18 cellular contexts compared by ENCODE assay signal in the genomic region with DNA sequence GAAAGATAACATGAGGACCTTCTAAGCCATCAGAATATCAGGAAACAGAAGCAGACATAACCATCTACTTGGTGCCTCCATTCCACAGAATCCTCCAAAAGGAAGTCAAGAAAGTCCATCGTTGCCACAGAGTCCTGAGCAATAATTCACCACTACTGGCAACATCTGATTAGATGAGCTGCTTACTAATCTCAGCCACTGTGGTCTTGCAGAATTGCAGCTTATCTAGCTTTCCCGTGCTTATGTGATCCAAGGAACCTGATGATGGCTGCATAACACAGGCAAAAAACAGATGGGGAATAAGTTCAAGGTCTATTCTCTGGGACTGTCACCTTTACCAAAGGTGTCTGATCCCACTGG.
DNase-seq lines count a peak whose midpoint lies in the region; ATAC-seq and TF ChIP-seq lines count a peak whose summit lies in the region.
"Had no signal": no experiment of that assay in that cellular context is flagged by ENCODE, and none has a peak within 500 bp of the region (broad histone marks: within the 10 kb centered on the region; RNA-seq: fewer than 3 reads in every experiment).

No MANE protein-coding gene starts in this region.

- H3K9me3 Mint-ChIP-seq in activated CD4-positive, alpha-beta T cell treated with anti-CD3 and anti-CD28 coated beads, Interleukin-2, amount 10 ng/mL, durations not matched to agents 24 days and 14 days, result no peaks in the 10 kb centered on the region
- no peaks in the 10 kb centered on the region for H3K9me3 Mint-ChIP-seq in activated B cell treated with CpG ODN at 0.5 μM for 24 hours
- H3K9me3 Mint-ChIP-seq: CD8-positive, alpha-beta T cell; H9 had no signal

- H3K27ac Mint-ChIP-seq in activated CD4-positive, alpha-beta T cell treated with anti-CD3 and anti-CD28 coated beads, Interleukin-2, amount 10 ng/mL, durations not matched to agents 24 days and 14 days, result no peak overlapping the region
- H3K27ac Mint-ChIP-seq in activated B cell treated with CpG ODN at 0.5 μM for 24 hours, result peak overlapping the region; percentile 14
- H3K27ac Mint-ChIP-seq: CD8-positive, alpha-beta T cell; H9 had no signal

- intact Hi-C loops in activated CD4-positive, alpha-beta T cell treated with anti-CD3 and anti-CD28 coated beads, Interleukin-2, amount 10 ng/mL, durations not matched to agents 24 days and 14 days (cut with micrococcal nuclease), result no loop called here
- intact Hi-C loops in activated B cell treated with CpG ODN at 0.5 μM for 24 hours (cut with micrococcal nuclease), result loop anchor here (10.0 kb wide), 1 partner anchor 381 kb away; no protein-coding TSS in a partner anchor
- intact Hi-C loops in dorsolateral prefrontal cortex (cut with DNase I), result no loop called here

- TF ChIP-seq CTCF in activated B cell treated with CpG ODN at 0.5 μM for 24 hours (IDR thresholded peaks at IDR 0.05) (no peak), dorsolateral prefrontal cortex (IDR thresholded peaks at IDR 0.05 in 54 of 56, conservative IDR thresholded peaks at IDR 0.05 in 2 of 56; ENCODE audit: low read depth in 1 of 56, partially characterized antibody in 56 of 56) (no peak)

- H3K27me3 Mint-ChIP-seq in activated CD4-positive, alpha-beta T cell treated with anti-CD3 and anti-CD28 coated beads, Interleukin-2, amount 10 ng/mL, durations not matched to agents 24 days and 14 days, result no peaks in the 10 kb centered on the region
- H3K27me3 Mint-ChIP-seq in activated B cell treated with CpG ODN at 0.5 μM for 24 hours, result no peaks in the 10 kb centered on the region

- peaks cover 0 to 2% (median 0%) of the 10 kb centered on the region in 45 donors for H3K27me3 ChIP-seq in dorsolateral prefrontal cortex

- CTCF ChIA-PET in activated B cell treated with CpG ODN at 0.5 μM for 24 hours (lab: Charles Lee), result no interaction called here

- peak; percentile 29 for DNase-seq in activated CD4-positive, alpha-beta T cell treated with anti-CD3 and anti-CD28 coated beads, Interleukin-2, amount 10 ng/mL, durations not matched to agents 24 days and 14 days
- DNase-seq in activated CD4-positive, alpha-beta T cell treated with anti-CD3 and anti-CD28 coated beads for 4 hours, result no peak
- DNase-seq in NCI-H226 (peak; percentile 55), activated B cell treated with CpG ODN at 0.5 μM for 24 hours (no peak), GM03348 (ENCODE audit: low spot score) (no peak), dorsolateral prefrontal cortex (no peak), inferior parietal cortex (ENCODE audit: extremely low spot score) (no peak)
- DNase-seq: CD8-positive, alpha-beta T cell; H9; NCI-H1436 treated with DMSO at 0.1 percent for 48 hours; NCI-H2081 treated with DMSO at 0.1 percent for 48 hours; NCI-H2227 treated with DMSO at 0.1 percent for 48 hours; NCI-H526 treated with DMSO at 0.1 percent for 48 hours; NK-92 treated with Interleukin-12 subunit alpha and Interleukin-12 subunit beta, amount 100 ng/mL, for 24 hours; Right ventricle myocardium superior; SK-N-SH had no signal

- ATAC-seq in activated B cell treated with CpG ODN at 0.5 μM for 24 hours (ENCODE audit: low read depth) (no peak), GM21367 (IDR thresholded peaks at IDR 0.05; ENCODE audit: unreplicated experiment) (no peak)
- ATAC-seq: CD8-positive, alpha-beta T cell; GM12878 had no signal

- no peak overlapping the region for H3K4me3 Mint-ChIP-seq in activated CD4-positive, alpha-beta T cell treated with anti-CD3 and anti-CD28 coated beads, Interleukin-2, amount 10 ng/mL, durations not matched to agents 24 days and 14 days
- H3K4me3 Mint-ChIP-seq in activated B cell treated with CpG ODN at 0.5 μM for 24 hours, result no peak overlapping the region
- H3K4me3 Mint-ChIP-seq: CD8-positive, alpha-beta T cell; H9 had no signal

- H3K36me3 Mint-ChIP-seq in activated CD4-positive, alpha-beta T cell treated with anti-CD3 and anti-CD28 coated beads, Interleukin-2, amount 10 ng/mL, durations not matched to agents 24 days and 14 days (ENCODE audit: low read depth), result no peaks in the 10 kb centered on the region
- peaks cover 42% of the 10 kb centered on the region for H3K36me3 Mint-ChIP-seq in activated B cell treated with CpG ODN at 0.5 μM for 24 hours (ENCODE audit: low read depth)
- H3K36me3 Mint-ChIP-seq: CD8-positive, alpha-beta T cell had no signal

- H3K4me1 Mint-ChIP-seq in activated CD4-positive, alpha-beta T cell treated with anti-CD3 and anti-CD28 coated beads, Interleukin-2, amount 10 ng/mL, durations not matched to agents 24 days and 14 days, result peaks cover 8% of the 10 kb centered on the region
- peaks cover 84% of the 10 kb centered on the region for H3K4me1 Mint-ChIP-seq in activated B cell treated with CpG ODN at 0.5 μM for 24 hours

- H3K4me3 ChIP-seq in dorsolateral prefrontal cortex, result no peak overlapping the region
- H3K4me3 ChIP-seq: GM12878 had no signal

- POLR2A ChIA-PET in activated B cell treated with CpG ODN at 0.5 μM for 24 hours (lab: Charles Lee), result interaction anchor here (0.5 kb wide), 1 partner anchor 275 kb away, joined by 4 read pairs; no protein-coding TSS in a partner anchor

- no peak overlapping the region for H3K27ac ChIP-seq in dorsolateral prefrontal cortex

Comparison
In these comparisons a context has a peak if more than half of its experiments do, and no peak if none do; other contexts are left out.
1. DNase-seq: peak in activated CD4-positive, alpha-beta T cell treated with anti-CD3 and anti-CD28 coated beads, Interleukin-2, amount 10 ng/mL, durations not matched to agents 24 days and 14 days (single experiment) and NCI-H226 (single experiment); none in activated CD4-positive, alpha-beta T cell treated with anti-CD3 and anti-CD28 coated beads for 4 hours (0 of 2), activated B cell treated with CpG ODN at 0.5 μM for 24 hours (single experiment), GM03348 (single experiment), dorsolateral prefrontal cortex (0 of 10) and inferior parietal cortex (single experiment).